ENCODE assay signal across 1 cellular context in genomic region chr10:50623299-50624153, GRCh38.
A peak's percentile ranks its signal among the peaks of the same experiment; 100 is the strongest.
TF ChIP-seq lines count a peak whose summit lies in the region.

Gene SGMS1 (minus strand): TSS chr10:50623956. CDS start chr10:50344114, 279,842 bp downstream.

TF ChIP-seq in HepG2, 621 proteins besides CTCF, POLR2A, EP300 and RAD21 (continued from another document and continues in another):
- no peak; the same call in 1 of the 2 replicates for TF ChIP-seq ZNF318 (CRISPR knock-in tag; IDR thresholded peaks at IDR 0.05)
- TF ChIP-seq ZNF326 (CRISPR knock-in tag; IDR thresholded peaks at IDR 0.05; ENCODE audit: borderline replicate concordance): no peak
- TF ChIP-seq ZNF362 (CRISPR knock-in tag; IDR thresholded peaks at IDR 0.05; ENCODE audit: borderline replicate concordance): no peak
- no peak for TF ChIP-seq ARID3A (IDR thresholded peaks at IDR 0.05; ENCODE audit: low read depth, low read length)
- no peak for TF ChIP-seq ZNF263 (CRISPR knock-in tag; IDR thresholded peaks at IDR 0.05)
- no peak for TF ChIP-seq NFE2L2 (IDR thresholded peaks at IDR 0.05; ENCODE audit: low read length)
- no peak for TF ChIP-seq ZFYVE20 (CRISPR knock-in tag; IDR thresholded peaks at IDR 0.05; ENCODE audit: borderline replicate concordance, low read depth)
- no peak for TF ChIP-seq IKZF1 (IDR thresholded peaks at IDR 0.05)
- no peak for TF ChIP-seq LCORL (IDR thresholded peaks at IDR 0.05)
- TF ChIP-seq LCORL (CRISPR knock-in tag; IDR thresholded peaks at IDR 0.05): peak; percentile 15; the same call in 1 of the 2 replicates
- TF ChIP-seq ZNF639 (CRISPR knock-in tag; conservative IDR thresholded peaks at IDR 0.05): peak; percentile 54
- no peak; the same call in 1 of the 2 replicates for TF ChIP-seq ZNF75D (CRISPR knock-in tag; IDR thresholded peaks at IDR 0.05; ENCODE audit: borderline replicate concordance)
- 0 out of 2 replicates have a peak, but pooled peaks have one; percentile 14 for TF ChIP-seq AHDC1 (CRISPR knock-in tag; IDR thresholded peaks at IDR 0.05; ENCODE audit: borderline replicate concordance)
- no peak for TF ChIP-seq ELK4 (CRISPR knock-in tag; IDR thresholded peaks at IDR 0.05; ENCODE audit: borderline replicate concordance)
- no peak for TF ChIP-seq HNRNPH1 (optimal IDR thresholded peaks at IDR 0.05; ENCODE audit: low read depth, low read length)
- TF ChIP-seq HMG20B (CRISPR knock-in tag; conservative IDR thresholded peaks at IDR 0.05): 0 out of 2 replicates have a peak, but pooled peaks have one; percentile 5
- no peak for TF ChIP-seq ZNF557 (CRISPR knock-in tag; IDR thresholded peaks at IDR 0.05)
- TF ChIP-seq ZHX2 (IDR thresholded peaks at IDR 0.05; ENCODE audit: low read depth): no peak
- TF ChIP-seq ZHX2 (CRISPR knock-in tag; IDR thresholded peaks at IDR 0.05; ENCODE audit: borderline replicate concordance): no peak
- TF ChIP-seq SATB2 (CRISPR knock-in tag; IDR thresholded peaks at IDR 0.05): no peak
